ENCODE assay signal across 1 cellular context in the genomic region with DNA sequence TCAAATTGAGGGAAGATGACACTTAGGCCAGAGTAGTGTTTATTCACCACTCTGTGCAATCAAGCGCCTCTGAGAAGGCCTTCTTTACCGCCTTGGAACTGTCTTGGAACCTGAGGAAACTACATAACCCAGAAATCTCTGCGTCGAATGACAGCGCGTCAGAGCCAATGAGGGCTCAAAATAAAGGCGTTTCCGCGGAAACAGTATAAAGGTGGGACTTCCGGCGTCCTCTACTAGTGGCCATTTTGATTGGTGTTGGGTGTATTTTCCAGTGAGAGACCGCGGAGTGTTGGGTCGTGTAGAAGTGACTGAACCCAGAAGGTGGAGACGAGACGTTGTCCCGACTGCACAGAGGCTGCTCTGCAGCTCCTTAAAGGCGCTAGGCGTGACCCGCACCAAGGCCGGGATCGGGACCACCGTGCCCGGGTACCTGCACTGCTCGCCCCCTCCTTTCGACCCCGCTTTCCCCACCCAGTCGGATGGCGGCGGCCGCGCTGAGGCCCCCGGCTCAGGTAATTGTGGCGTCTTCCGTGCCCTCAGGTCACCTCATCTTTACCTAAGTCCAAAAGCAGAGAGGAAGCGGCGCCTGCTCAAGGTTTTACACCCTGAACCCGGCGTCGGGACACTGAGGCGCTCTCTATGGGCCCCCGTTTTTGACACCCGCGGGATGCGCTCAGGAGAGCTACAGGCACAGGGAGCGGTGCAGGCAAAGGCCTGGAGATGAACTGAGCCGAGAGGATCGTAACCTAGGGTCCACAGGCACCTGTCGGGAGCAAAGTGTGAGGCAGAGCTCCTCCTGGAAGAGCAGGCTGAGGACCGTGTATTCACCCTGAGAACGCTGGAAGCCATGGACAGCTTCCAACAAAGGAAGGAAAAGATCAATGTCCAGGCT.
A peak's percentile ranks its signal among the peaks of the same experiment; 100 is the strongest.
TF ChIP-seq lines count a peak whose summit lies in the region.

TSS of gene ZNF776 (plus strand) at position 236 of the 892 bp plus-strand sequence. CDS start at position 480, 244 bp downstream.

TF ChIP-seq in SK-N-SH, 30 proteins besides CTCF, POLR2A, EP300 and RAD21 (continued from another document):
- TF ChIP-seq, protein P1, sequence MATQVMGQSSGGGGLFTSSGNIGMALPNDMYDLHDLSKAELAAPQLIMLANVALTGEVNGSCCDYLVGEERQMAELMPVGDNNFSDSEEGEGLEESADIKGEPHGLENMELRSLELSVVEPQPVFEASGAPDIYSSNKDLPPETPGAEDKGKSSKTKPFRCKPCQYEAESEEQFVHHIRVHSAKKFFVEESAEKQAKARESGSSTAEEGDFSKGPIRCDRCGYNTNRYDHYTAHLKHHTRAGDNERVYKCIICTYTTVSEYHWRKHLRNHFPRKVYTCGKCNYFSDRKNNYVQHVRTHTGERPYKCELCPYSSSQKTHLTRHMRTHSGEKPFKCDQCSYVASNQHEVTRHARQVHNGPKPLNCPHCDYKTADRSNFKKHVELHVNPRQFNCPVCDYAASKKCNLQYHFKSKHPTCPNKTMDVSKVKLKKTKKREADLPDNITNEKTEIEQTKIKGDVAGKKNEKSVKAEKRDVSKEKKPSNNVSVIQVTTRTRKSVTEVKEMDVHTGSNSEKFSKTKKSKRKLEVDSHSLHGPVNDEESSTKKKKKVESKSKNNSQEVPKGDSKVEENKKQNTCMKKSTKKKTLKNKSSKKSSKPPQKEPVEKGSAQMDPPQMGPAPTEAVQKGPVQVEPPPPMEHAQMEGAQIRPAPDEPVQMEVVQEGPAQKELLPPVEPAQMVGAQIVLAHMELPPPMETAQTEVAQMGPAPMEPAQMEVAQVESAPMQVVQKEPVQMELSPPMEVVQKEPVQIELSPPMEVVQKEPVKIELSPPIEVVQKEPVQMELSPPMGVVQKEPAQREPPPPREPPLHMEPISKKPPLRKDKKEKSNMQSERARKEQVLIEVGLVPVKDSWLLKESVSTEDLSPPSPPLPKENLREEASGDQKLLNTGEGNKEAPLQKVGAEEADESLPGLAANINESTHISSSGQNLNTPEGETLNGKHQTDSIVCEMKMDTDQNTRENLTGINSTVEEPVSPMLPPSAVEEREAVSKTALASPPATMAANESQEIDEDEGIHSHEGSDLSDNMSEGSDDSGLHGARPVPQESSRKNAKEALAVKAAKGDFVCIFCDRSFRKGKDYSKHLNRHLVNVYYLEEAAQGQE (IDR thresholded peaks at IDR 0.05; ENCODE audit: low read depth, low read length) = 0 out of 2 replicates have a peak, but pooled peaks have one; percentile 10
- TF ChIP-seq SIN3A (IDR thresholded peaks at IDR 0.05; ENCODE audit: borderline replicate concordance, low read depth, low read length) (no peak; the same call in 1 of the 2 replicates), IRF3 (IDR thresholded peaks at IDR 0.05; ENCODE audit: low read depth, low read length) (peak; percentile 54; the same call in 1 of the 2 replicates), GABPA (IDR thresholded peaks at IDR 0.05; ENCODE audit: low read depth) (peak; percentile 95), POLR2AphosphoS5 (IDR thresholded peaks at IDR 0.05; ENCODE audit: low read depth, low read length) (peak; percentile 92; the same call in 1 of the 2 replicates), FOXJ3 (CRISPR knock-in tag; IDR thresholded peaks at IDR 0.05) (no peak)
- TF ChIP-seq, protein P2, sequence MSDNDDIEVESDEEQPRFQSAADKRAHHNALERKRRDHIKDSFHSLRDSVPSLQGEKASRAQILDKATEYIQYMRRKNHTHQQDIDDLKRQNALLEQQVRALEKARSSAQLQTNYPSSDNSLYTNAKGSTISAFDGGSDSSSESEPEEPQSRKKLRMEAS (IDR thresholded peaks at IDR 0.05; ENCODE audit: low read depth) = peak; percentile 17; the same call in 1 of the 2 replicates
